In genomic region chr11:78807351-78807750, GRCh38 we compare ENCODE assay signal across 16 cellular contexts.
DNase-seq lines count a peak whose midpoint lies in the region; ATAC-seq and TF ChIP-seq lines count a peak whose summit lies in the region.
"Had no signal": no experiment of that assay in that cellular context is flagged by ENCODE, and none has a peak within 500 bp of the region (broad histone marks: within the 10 kb centered on the region; RNA-seq: fewer than 3 reads in every experiment).

No MANE protein-coding gene starts in this region.

- H3K4me3 ChIP-seq in IMR-90 (ENCODE audit: insufficient read depth, low read depth, low read length) (no peak overlapping the region), esophagus muscularis mucosa (no peak overlapping the region), rectal smooth muscle tissue (ENCODE audit: low read length) (no peak overlapping the region)
- H3K4me3 ChIP-seq: BLaER1, GM12878, HAP-1 had no signal

- no peak overlapping the region for H3K9ac ChIP-seq in IMR-90 (ENCODE audit: low read depth, low read length)
- peak overlapping the region; percentile 16 for H3K9ac ChIP-seq in rectal smooth muscle tissue (ENCODE audit: low read length)
- H3K9ac ChIP-seq: BLaER1 had no signal

- CTCF ChIA-PET in IMR-90 (lab: Yijun Ruan, JAX): interaction anchor here (4.3 kb wide), 1 partner anchor 10 kb away, joined by 29 read pairs; no protein-coding TSS in a partner anchor

- in situ Hi-C loops in IMR-90 (cut with MboI; ENCODE audit: low sequenced_read_pairs): loop anchor here (10.0 kb wide), 1 partner anchor 247 kb away; no protein-coding TSS in a partner anchor

- TF ChIP-seq POLR2A in IMR-90 (IDR thresholded peaks at IDR 0.05; ENCODE audit: low read depth, low read length) (no peak), esophagus muscularis mucosa (IDR thresholded peaks at IDR 0.05; ENCODE audit: low read depth) (no peak)

- no TSS peak for BruUV-seq in IMR-90 (replicated peaks; lab: Mats Ljungman, UMichigan)

- dilution Hi-C loops in IMR-90 (cut with HindIII; ENCODE audit: low sequenced_read_pairs, unreplicated experiment): no loop called here

- no peak for TF ChIP-seq RAD21 in IMR-90 (IDR thresholded peaks at IDR 0.05; ENCODE audit: low read length)

- H4K8ac ChIP-seq in IMR-90 (ENCODE audit: low read depth in 2 of 2, low read length in 2 of 2): no peak overlapping the region

- H3K14ac ChIP-seq in IMR-90 (replicated peaks; ENCODE audit: low read depth, low read length): no peak overlapping the region

- POLR2A ChIA-PET in IMR-90 (lab: Charles Lee; ENCODE audit: unreplicated experiment): no interaction called here

- H3K79me1 ChIP-seq in IMR-90 (ENCODE audit: low read depth in 1 of 2, low read length in 2 of 2): peaks cover 0 to 7% of the 10 kb centered on the region in 2 experiments; a peak in 1 of 4 replicates

- peak overlapping the region; percentile 30; the same call in 1 of the 2 replicates for H2BK20ac ChIP-seq in IMR-90 (ENCODE audit: low read depth, low read length)

- no peaks in the 10 kb centered on the region for H3K9me3 ChIP-seq in IMR-90 (ENCODE audit: control insufficient read depth, insufficient read depth, low read length)
- H3K9me3 ChIP-seq in esophagus muscularis mucosa: no peaks in the 10 kb centered on the region
- H3K9me3 ChIP-seq: BLaER1, HAP-1 had no signal

- H3K4ac ChIP-seq in IMR-90 (ENCODE audit: low read depth, low read length): peak overlapping the region; percentile 8; the same call in 1 of the 2 replicates

- H3K4me2 ChIP-seq in IMR-90 (ENCODE audit: low read depth, low read length): no peak overlapping the region
- H3K4me2 ChIP-seq: BLaER1 had no signal

- no peak overlapping the region; the same call in 1 of the 2 replicates for H4K91ac ChIP-seq in IMR-90 (ENCODE audit: insufficient read depth, low read depth, low read length)

- no peak overlapping the region; the same call in 1 of the 2 replicates for H3K18ac ChIP-seq in IMR-90 (ENCODE audit: low read depth, low read length)

- H3K27ac ChIP-seq in IMR-90 (ENCODE audit: insufficient read depth, low read length): no peak overlapping the region
- H3K27ac ChIP-seq in esophagus muscularis mucosa (replicated peaks in 1 of 4): peak overlapping the region in 3 of 4 donors; percentile 6 to 78 (median 13)
- H3K27ac ChIP-seq in rectal smooth muscle tissue (ENCODE audit: low read depth, low read length): no peak overlapping the region
- H3K27ac ChIP-seq: BLaER1 had no signal

- no peaks in the 10 kb centered on the region for H4K20me1 ChIP-seq in IMR-90 (ENCODE audit: insufficient read depth, low read length)
- H4K20me1 ChIP-seq: BLaER1 had no signal

- H3K4me1 ChIP-seq in IMR-90 (ENCODE audit: control insufficient read depth, insufficient read depth, low read length) (peaks cover 34% of the 10 kb centered on the region), esophagus muscularis mucosa (peaks cover 21 to 63% (median 59%) of the 10 kb centered on the region in 4 donors), rectal smooth muscle tissue (ENCODE audit: control insufficient read depth, insufficient read depth, low read length) (peaks cover 30% of the 10 kb centered on the region)

- DNase-seq in IMR-90 (no peak), esophagus muscularis mucosa (ENCODE audit: extremely low spot score) (no peak), A172 (ENCODE audit: low spot score) (no peak), NCI-H2029 (lab: John Stamatoyannopoulos, UW) (no peak), NCI-H82 (lab: John Stamatoyannopoulos, UW) (no peak)
- DNase-seq: CD4-positive, alpha-beta T cell; CD8-positive, alpha-beta memory T cell; DMS 273 treated with DMSO at 0.1 percent for 48 hours; DMS79; EL; GDM1; GOT3 had no signal

- no peaks in the 10 kb centered on the region for H3K27me3 ChIP-seq in IMR-90 (ENCODE audit: control insufficient read depth, insufficient read depth, low read length)
- no peaks in the 10 kb centered on the region for H3K27me3 ChIP-seq in esophagus muscularis mucosa
- no peaks in the 10 kb centered on the region for H3K27me3 ChIP-seq in rectal smooth muscle tissue (ENCODE audit: control insufficient read depth, insufficient read depth, low read length)
- H3K27me3 ChIP-seq: BLaER1 had no signal

- no peak for ATAC-seq in IMR-90 (ENCODE audit: low read depth)
- ATAC-seq: GM12878 had no signal

- H3K36me3 ChIP-seq in IMR-90 (ENCODE audit: control insufficient read depth, insufficient read depth, low read length): no peaks in the 10 kb centered on the region; the same call in 1 of the 2 replicates
- H3K36me3 ChIP-seq in esophagus muscularis mucosa: no peaks in the 10 kb centered on the region
- no peaks in the 10 kb centered on the region for H3K36me3 ChIP-seq in rectal smooth muscle tissue (ENCODE audit: control insufficient read depth, insufficient read depth, low read length)
- H3K36me3 ChIP-seq: HAP-1 had no signal

- no peak for TF ChIP-seq EP300 in esophagus muscularis mucosa (IDR thresholded peaks at IDR 0.05)

- no peak overlapping the region for H2AFZ ChIP-seq in IMR-90 (replicated peaks; ENCODE audit: low read length, poor library complexity)

- H4K5ac ChIP-seq in IMR-90 (ENCODE audit: low read depth, low read length): peak overlapping the region; percentile 43; the same call in 1 of the 2 replicates

- no peak overlapping the region for H2BK5ac ChIP-seq in IMR-90 (ENCODE audit: low read depth, low read length, poor library complexity, severe bottlenecking)

- H3K56ac ChIP-seq in IMR-90 (ENCODE audit: extremely low read depth, insufficient read depth, low read length): no peak overlapping the region

- peak overlapping the region; percentile 51; the same call in 1 of the 3 replicates for H2BK15ac ChIP-seq in IMR-90 (ENCODE audit: low read depth, low read length)

- intact Hi-C loops in IMR-90 (cut with micrococcal nuclease): no loop called here
- intact Hi-C loops in esophagus muscularis mucosa (cut with DNase I): no loop called here

- H3K23ac ChIP-seq in IMR-90 (ENCODE audit: low read depth, low read length): no peak overlapping the region

- no peak overlapping the region for H2AK9ac ChIP-seq in IMR-90 (replicated peaks; ENCODE audit: low read depth, low read length, poor library complexity)

- peaks cover 35% of the 10 kb centered on the region for H3K9me1 ChIP-seq in IMR-90 (ENCODE audit: insufficient read depth, low read length)

- H2AK5ac ChIP-seq in IMR-90 (ENCODE audit: low read depth, low read length): 0 out of 2 replicates have a peak overlapping the region, but pooled peaks have one; percentile 35

- TF ChIP-seq CTCF in IMR-90 (conservative IDR thresholded peaks at IDR 0.05; ENCODE audit: low read depth, low read length) (no peak), esophagus muscularis mucosa (IDR thresholded peaks at IDR 0.05) (no peak)

- H2BK120ac ChIP-seq in IMR-90 (ENCODE audit: low read depth, low read length): 0 out of 2 replicates have a peak overlapping the region, but pooled peaks have one; percentile 36

- no CpG with 5 or more reads among the region's 2 CpGs for WGBS in IMR-90 (ENCODE audit: extremely low coverage in 2 of 2, insufficient read length in 1 of 2), 2 experiments
- WGBS in esophagus muscularis mucosa: 97% methylated on average over 2 of the region's 2 CpGs

TF ChIP-seq in IMR-90, 13 proteins besides CTCF, POLR2A, EP300 and RAD21:
- no peak for TF ChIP-seq CHD1 (IDR thresholded peaks at IDR 0.05; ENCODE audit: low read depth, low read length)
TF ChIP-seq in IMR-90: peak in this region for 0.

Comparison
In these comparisons a context has a peak if more than half of its experiments do, and no peak if none do; other contexts are left out.
1. H3K27ac ChIP-seq: peak in esophagus muscularis mucosa (3 of 4); none in IMR-90 (single experiment) and rectal smooth muscle tissue (single experiment).